1 cellular context compared by ENCODE assay signal in genomic region chr2:197215988-197216979, GRCh38.
TF ChIP-seq lines count a peak whose summit lies in the region.

No MANE protein-coding gene starts in this region.

TF ChIP-seq in GM12878, 131 proteins besides CTCF, POLR2A, EP300 and RAD21 (continued from another document and continues in another):
- TF ChIP-seq SKIL (IDR thresholded peaks at IDR 0.05; ENCODE audit: low read depth, poor library complexity, severe bottlenecking) (peak; percentile 67), BCLAF1 (IDR thresholded peaks at IDR 0.05) (no peak), ZSCAN29 (IDR thresholded peaks at IDR 0.05) (no peak), ZBTB4 (CRISPR knock-in tag; IDR thresholded peaks at IDR 0.05) (no peak), IKZF2 (IDR thresholded peaks at IDR 0.05) (peak; percentile 97), WRNIP1 (IDR thresholded peaks at IDR 0.05; ENCODE audit: borderline replicate concordance, low read depth, low read length) (no peak), TAF1 (IDR thresholded peaks at IDR 0.05; ENCODE audit: borderline replicate concordance, low read depth, low read length) (no peak), IRF4 (IDR thresholded peaks at IDR 0.05; ENCODE audit: low read depth, low read length) (peak; percentile 73), ZBTB11 (CRISPR knock-in tag; IDR thresholded peaks at IDR 0.05) (no peak), TCF12 (IDR thresholded peaks at IDR 0.05; ENCODE audit: low read depth, low read length) (no peak), RCOR1 (conservative IDR thresholded peaks at IDR 0.05; ENCODE audit: low read depth, low read length) (0 out of 2 replicates have a peak, but pooled peaks have one; percentile 19), MEF2A (IDR thresholded peaks at IDR 0.05; ENCODE audit: insufficient read depth, low read depth, low read length) (peak; percentile 67), ZNF384 (IDR thresholded peaks at IDR 0.05; ENCODE audit: borderline replicate concordance, low read depth, low read length) (no peak; the same call in none of the 2 replicates), RUNX3 (IDR thresholded peaks at IDR 0.05; ENCODE audit: low read length) (peak; percentile 65), BHLHE40 (IDR thresholded peaks at IDR 0.05; ENCODE audit: borderline replicate concordance in 1 of 2, low read depth in 2 of 2, low read length in 1 of 2) (peak in 1 of 2 experiments; percentile 4; a peak in 1 of 4 replicates), JUNB (IDR thresholded peaks at IDR 0.05) (peak; percentile 83), SP1 (IDR thresholded peaks at IDR 0.05; ENCODE audit: low read depth, low read length) (no peak), SMARCA5 (IDR thresholded peaks at IDR 0.05) (peak; percentile 96), HCFC1 (IDR thresholded peaks at IDR 0.05; ENCODE audit: low read length) (no peak), ESRRA (IDR thresholded peaks at IDR 0.05; ENCODE audit: low read length) (no peak), HDAC2 (IDR thresholded peaks at IDR 0.05) (no peak), MYC (IDR thresholded peaks at IDR 0.05; ENCODE audit: insufficient read depth, insufficient read length, insufficient replicate concordance, low read length, severe bottlenecking) (no peak)
- TF ChIP-seq, protein P1, sequence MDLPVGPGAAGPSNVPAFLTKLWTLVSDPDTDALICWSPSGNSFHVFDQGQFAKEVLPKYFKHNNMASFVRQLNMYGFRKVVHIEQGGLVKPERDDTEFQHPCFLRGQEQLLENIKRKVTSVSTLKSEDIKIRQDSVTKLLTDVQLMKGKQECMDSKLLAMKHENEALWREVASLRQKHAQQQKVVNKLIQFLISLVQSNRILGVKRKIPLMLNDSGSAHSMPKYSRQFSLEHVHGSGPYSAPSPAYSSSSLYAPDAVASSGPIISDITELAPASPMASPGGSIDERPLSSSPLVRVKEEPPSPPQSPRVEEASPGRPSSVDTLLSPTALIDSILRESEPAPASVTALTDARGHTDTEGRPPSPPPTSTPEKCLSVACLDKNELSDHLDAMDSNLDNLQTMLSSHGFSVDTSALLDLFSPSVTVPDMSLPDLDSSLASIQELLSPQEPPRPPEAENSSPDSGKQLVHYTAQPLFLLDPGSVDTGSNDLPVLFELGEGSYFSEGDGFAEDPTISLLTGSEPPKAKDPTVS (IDR thresholded peaks at IDR 0.05; ENCODE audit: low read depth, low read length): 0 out of 2 replicates have a peak, but pooled peaks have one; percentile 15
- TF ChIP-seq, protein P2, sequence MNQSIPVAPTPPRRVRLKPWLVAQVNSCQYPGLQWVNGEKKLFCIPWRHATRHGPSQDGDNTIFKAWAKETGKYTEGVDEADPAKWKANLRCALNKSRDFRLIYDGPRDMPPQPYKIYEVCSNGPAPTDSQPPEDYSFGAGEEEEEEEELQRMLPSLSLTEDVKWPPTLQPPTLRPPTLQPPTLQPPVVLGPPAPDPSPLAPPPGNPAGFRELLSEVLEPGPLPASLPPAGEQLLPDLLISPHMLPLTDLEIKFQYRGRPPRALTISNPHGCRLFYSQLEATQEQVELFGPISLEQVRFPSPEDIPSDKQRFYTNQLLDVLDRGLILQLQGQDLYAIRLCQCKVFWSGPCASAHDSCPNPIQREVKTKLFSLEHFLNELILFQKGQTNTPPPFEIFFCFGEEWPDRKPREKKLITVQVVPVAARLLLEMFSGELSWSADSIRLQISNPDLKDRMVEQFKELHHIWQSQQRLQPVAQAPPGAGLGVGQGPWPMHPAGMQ (IDR thresholded peaks at IDR 0.05; ENCODE audit: borderline replicate concordance): peak; percentile 10; the same call in 1 of the 2 replicates
- TF ChIP-seq, protein P3, sequence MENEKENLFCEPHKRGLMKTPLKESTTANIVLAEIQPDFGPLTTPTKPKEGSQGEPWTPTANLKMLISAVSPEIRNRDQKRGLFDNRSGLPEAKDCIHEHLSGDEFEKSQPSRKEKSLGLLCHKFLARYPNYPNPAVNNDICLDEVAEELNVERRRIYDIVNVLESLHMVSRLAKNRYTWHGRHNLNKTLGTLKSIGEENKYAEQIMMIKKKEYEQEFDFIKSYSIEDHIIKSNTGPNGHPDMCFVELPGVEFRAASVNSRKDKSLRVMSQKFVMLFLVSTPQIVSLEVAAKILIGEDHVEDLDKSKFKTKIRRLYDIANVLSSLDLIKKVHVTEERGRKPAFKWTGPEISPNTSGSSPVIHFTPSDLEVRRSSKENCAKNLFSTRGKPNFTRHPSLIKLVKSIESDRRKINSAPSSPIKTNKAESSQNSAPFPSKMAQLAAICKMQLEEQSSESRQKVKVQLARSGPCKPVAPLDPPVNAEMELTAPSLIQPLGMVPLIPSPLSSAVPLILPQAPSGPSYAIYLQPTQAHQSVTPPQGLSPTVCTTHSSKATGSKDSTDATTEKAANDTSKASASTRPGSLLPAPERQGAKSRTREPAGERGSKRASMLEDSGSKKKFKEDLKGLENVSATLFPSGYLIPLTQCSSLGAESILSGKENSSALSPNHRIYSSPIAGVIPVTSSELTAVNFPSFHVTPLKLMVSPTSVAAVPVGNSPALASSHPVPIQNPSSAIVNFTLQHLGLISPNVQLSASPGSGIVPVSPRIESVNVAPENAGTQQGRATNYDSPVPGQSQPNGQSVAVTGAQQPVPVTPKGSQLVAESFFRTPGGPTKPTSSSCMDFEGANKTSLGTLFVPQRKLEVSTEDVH (IDR thresholded peaks at IDR 0.05; ENCODE audit: low read depth, partially characterized antibody): peak; percentile 28
- TF ChIP-seq, protein P4, sequence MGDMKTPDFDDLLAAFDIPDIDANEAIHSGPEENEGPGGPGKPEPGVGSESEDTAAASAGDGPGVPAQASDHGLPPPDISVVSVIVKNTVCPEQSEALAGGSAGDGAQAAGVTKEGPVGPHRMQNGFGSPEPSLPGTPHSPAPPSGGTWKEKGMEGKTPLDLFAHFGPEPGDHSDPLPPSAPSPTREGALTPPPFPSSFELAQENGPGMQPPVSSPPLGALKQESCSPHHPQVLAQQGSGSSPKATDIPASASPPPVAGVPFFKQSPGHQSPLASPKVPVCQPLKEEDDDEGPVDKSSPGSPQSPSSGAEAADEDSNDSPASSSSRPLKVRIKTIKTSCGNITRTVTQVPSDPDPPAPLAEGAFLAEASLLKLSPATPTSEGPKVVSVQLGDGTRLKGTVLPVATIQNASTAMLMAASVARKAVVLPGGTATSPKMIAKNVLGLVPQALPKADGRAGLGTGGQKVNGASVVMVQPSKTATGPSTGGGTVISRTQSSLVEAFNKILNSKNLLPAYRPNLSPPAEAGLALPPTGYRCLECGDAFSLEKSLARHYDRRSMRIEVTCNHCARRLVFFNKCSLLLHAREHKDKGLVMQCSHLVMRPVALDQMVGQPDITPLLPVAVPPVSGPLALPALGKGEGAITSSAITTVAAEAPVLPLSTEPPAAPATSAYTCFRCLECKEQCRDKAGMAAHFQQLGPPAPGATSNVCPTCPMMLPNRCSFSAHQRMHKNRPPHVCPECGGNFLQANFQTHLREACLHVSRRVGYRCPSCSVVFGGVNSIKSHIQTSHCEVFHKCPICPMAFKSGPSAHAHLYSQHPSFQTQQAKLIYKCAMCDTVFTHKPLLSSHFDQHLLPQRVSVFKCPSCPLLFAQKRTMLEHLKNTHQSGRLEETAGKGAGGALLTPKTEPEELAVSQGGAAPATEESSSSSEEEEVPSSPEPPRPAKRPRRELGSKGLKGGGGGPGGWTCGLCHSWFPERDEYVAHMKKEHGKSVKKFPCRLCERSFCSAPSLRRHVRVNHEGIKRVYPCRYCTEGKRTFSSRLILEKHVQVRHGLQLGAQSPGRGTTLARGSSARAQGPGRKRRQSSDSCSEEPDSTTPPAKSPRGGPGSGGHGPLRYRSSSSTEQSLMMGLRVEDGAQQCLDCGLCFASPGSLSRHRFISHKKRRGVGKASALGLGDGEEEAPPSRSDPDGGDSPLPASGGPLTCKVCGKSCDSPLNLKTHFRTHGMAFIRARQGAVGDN (IDR thresholded peaks at IDR 0.05): peak; percentile 99
